Comparison of ENCODE assay signal across 8 cellular contexts in the genomic region with DNA sequence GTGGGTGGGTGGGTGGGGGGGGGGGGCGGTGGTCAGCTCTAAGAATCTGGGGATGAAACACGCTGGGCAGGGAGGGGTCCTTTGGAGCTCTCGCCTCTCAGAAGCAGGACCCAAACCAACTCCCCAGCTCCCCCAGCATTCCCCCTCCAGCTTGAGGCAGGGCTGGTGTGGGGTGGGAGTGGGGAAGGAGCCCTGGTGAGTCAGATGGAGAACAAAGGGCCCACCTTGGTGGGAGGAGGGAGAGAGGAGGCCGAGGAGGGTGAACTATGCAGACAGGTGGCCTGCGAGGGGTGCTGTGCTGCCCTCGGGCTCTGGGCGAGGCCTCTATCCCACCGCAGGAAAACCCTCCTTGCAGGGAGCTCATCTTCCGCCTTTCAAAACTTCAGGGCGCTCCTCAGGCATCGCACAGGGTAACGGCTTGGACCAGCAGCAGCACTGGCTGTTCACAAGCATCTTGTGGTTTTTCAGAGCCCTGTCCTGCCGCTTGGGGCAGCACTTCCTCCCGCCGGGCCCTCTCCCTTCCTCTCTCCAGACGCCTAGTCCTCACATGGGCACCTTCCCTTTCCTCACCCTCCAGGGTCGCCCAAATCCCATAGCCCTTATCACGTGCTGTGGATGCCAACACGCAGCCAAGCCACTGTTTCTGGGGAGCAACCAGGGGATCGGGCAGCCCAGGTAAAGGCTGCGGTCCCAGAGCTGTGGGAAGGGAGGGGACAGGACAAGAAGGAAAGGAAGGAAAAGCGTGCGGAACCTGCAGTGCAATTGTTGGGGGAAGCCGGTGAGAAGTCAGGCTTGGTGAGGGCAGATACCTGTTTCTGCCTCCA. TPM values are rescaled to one million over a fixed set of nuclear protein-coding genes. Genes with fewer than 3 reads are reported as not detected.
DNase-seq lines count a peak whose midpoint lies in the region; ATAC-seq, FAIRE-seq and TF ChIP-seq lines count a peak whose summit lies in the region.

No MANE protein-coding gene starts in this region.

- no peak for TF ChIP-seq POLR2A in endothelial cell of umbilical vein (IDR thresholded peaks at IDR 0.05; ENCODE audit: low read depth, low read length)

- H3K27me3 ChIP-seq in endothelial cell of umbilical vein (ENCODE audit: control insufficient read depth in 2 of 2, insufficient read depth in 2 of 2, low read length in 2 of 2) = peaks cover 2 to 8% of the 10 kb centered on the region in 2 experiments

- H3K4me1 ChIP-seq in endothelial cell of umbilical vein (ENCODE audit: control insufficient read depth, extremely low read depth, insufficient read depth, low read length) = peaks cover 8% of the 10 kb centered on the region

- intact Hi-C loops in endothelial cell of umbilical vein (cut with micrococcal nuclease) = loop anchor here (5.0 kb wide), 1 partner anchor 55 kb away; no protein-coding TSS in a partner anchor

- peak overlapping the region; percentile 99 for H2AFZ ChIP-seq in endothelial cell of umbilical vein (ENCODE audit: low read depth, low read length)

- no peaks in the 10 kb centered on the region for H3K79me2 ChIP-seq in endothelial cell of umbilical vein (ENCODE audit: control insufficient read depth, insufficient read depth, low read length)

- peak; percentile 80 to 84 for TF ChIP-seq CTCF in endothelial cell of umbilical vein (IDR thresholded peaks at IDR 0.05; ENCODE audit: extremely low read depth in 1 of 2, insufficient read depth in 1 of 2, low read depth in 1 of 2, low read length in 2 of 2)

- H3K4me3 Mint-ChIP-seq in activated CD8-positive, alpha-beta T cell treated with anti-CD3 and anti-CD28 coated beads, Interleukin-2, amount 10 ng/mL, durations not matched to agents 7 days and 5 days = peak overlapping the region; percentile 79

- H3K9me3 ChIP-seq in endothelial cell of umbilical vein (replicated peaks; ENCODE audit: control insufficient read depth, insufficient read depth, low read length) = no peaks in the 10 kb centered on the region

- H3K27ac ChIP-seq in endothelial cell of umbilical vein (ENCODE audit: insufficient read depth, low read depth, low read length) = no peak overlapping the region

- peak; percentile 89 for DNase-seq in AG20443 (ENCODE audit: low spot score)
- peak; percentile 64 for DNase-seq in NCI-H748 (lab: John Stamatoyannopoulos, UW; ENCODE audit: unreplicated experiment)
- peak; percentile 68 for DNase-seq in activated CD8-positive, alpha-beta T cell treated with anti-CD3 and anti-CD28 coated beads, Interleukin-2, amount 10 ng/mL, durations not matched to agents 7 days and 5 days
- peak; percentile 54 for DNase-seq in endothelial cell of umbilical vein (ENCODE audit: low read depth, low spot score)
- peak; percentile 83 for DNase-seq in midbrain (lab: John Stamatoyannopoulos, UW)
- DNase-seq in stimulated activated CD8-positive, alpha-beta memory T cell treated with anti-CD3 and anti-CD28 coated beads, Interleukin-7, amount 100 ng/mL, for 48 hours (ENCODE audit: extremely low read depth in 1 of 2, low read depth in 1 of 2) = peak; percentile 17 to 52

- H3K36me3 Mint-ChIP-seq in activated CD8-positive, alpha-beta T cell treated with anti-CD3 and anti-CD28 coated beads, Interleukin-2, amount 10 ng/mL, durations not matched to agents 7 days and 5 days (ENCODE audit: low read depth) = no peaks in the 10 kb centered on the region

- dilution Hi-C loops in endothelial cell of umbilical vein (cut with MboI; ENCODE audit: extremely low pct_ligation_motif_present, low sequenced_read_pairs) = no loop called here

- no peaks in the 10 kb centered on the region for H4K20me1 ChIP-seq in endothelial cell of umbilical vein (replicated peaks; ENCODE audit: control insufficient read depth, extremely low read depth, insufficient read depth, low read length)

- no peak overlapping the region for H3K27ac Mint-ChIP-seq in activated CD8-positive, alpha-beta T cell treated with anti-CD3 and anti-CD28 coated beads, Interleukin-2, amount 10 ng/mL, durations not matched to agents 7 days and 5 days

- CTCF ChIA-PET in activated CD8-positive, alpha-beta T cell treated with anti-CD3 and anti-CD28 coated beads, Interleukin-2, amount 10 ng/mL, durations not matched to agents 7 days and 5 days (lab: Charles Lee) = interaction anchor here (0.5 to 3.3 kb wide), 19 partner anchors 8 to 136 kb away, joined by 3 to 27 read pairs (median 4); partner anchors contain the start of genes GRPEL1 and TADA2B
- CTCF ChIA-PET in endothelial cell of umbilical vein (lab: Charles Lee) = interaction anchor here (0.8 to 2.1 kb wide), 13 partner anchors 8 to 234 kb away, joined by 3 to 8 read pairs (median 3); partner anchors contain the start of gene GRPEL1

- H3K36me3 ChIP-seq in endothelial cell of umbilical vein (ENCODE audit: control insufficient read depth in 2 of 2, extremely low read depth in 1 of 2, insufficient read depth in 2 of 2, low read length in 2 of 2) = no peaks in the 10 kb centered on the region

- FAIRE-seq in endothelial cell of umbilical vein (lab: Jason Lieb, UNC) = peak; percentile 77

- POLR2A ChIA-PET in activated CD8-positive, alpha-beta T cell treated with anti-CD3 and anti-CD28 coated beads, Interleukin-2, amount 10 ng/mL, durations not matched to agents 7 days and 5 days (lab: Charles Lee) = interaction anchor here (0.8 to 1.0 kb wide), 2 partner anchors 34 kb away, joined by 3 to 7 read pairs; partner anchors contain the start of gene GRPEL1
- POLR2A ChIA-PET in endothelial cell of umbilical vein (lab: Charles Lee) = no interaction called here

- H3K27me3 Mint-ChIP-seq in activated CD8-positive, alpha-beta T cell treated with anti-CD3 and anti-CD28 coated beads, Interleukin-2, amount 10 ng/mL, durations not matched to agents 7 days and 5 days (ENCODE audit: low read depth) = peaks cover 12% of the 10 kb centered on the region

- H3K4me1 Mint-ChIP-seq in activated CD8-positive, alpha-beta T cell treated with anti-CD3 and anti-CD28 coated beads, Interleukin-2, amount 10 ng/mL, durations not matched to agents 7 days and 5 days (ENCODE audit: low read depth) = peaks cover 18% of the 10 kb centered on the region

- H3K4me3 ChIP-seq in endothelial cell of umbilical vein (replicated peaks in 1 of 3; ENCODE audit: insufficient read depth in 1 of 3, low read depth in 1 of 3, low read length in 3 of 3) = no peak overlapping the region

- peak overlapping the region; percentile 69 for H3K4me2 ChIP-seq in endothelial cell of umbilical vein (ENCODE audit: insufficient read depth, low read length)

- ATAC-seq in GM18909 (IDR thresholded peaks at IDR 0.05; ENCODE audit: poor library complexity, unreplicated experiment) (peak; percentile 75), HG03354 (IDR thresholded peaks at IDR 0.05; ENCODE audit: poor library complexity, severe bottlenecking, unreplicated experiment) (peak; percentile 71)
- ATAC-seq in activated CD8-positive, alpha-beta T cell treated with anti-CD3 and anti-CD28 coated beads, Interleukin-2, amount 10 ng/mL, durations not matched to agents 7 days and 5 days = peak; percentile 61

- no peak overlapping the region for H3K9ac ChIP-seq in endothelial cell of umbilical vein (replicated peaks; ENCODE audit: extremely low read depth, insufficient read depth, low read length)

- H3K9me1 ChIP-seq in endothelial cell of umbilical vein (replicated peaks; ENCODE audit: control insufficient read depth, extremely low read depth, insufficient read depth, low read length) = no peaks in the 10 kb centered on the region

- H3K9me3 Mint-ChIP-seq in activated CD8-positive, alpha-beta T cell treated with anti-CD3 and anti-CD28 coated beads, Interleukin-2, amount 10 ng/mL, durations not matched to agents 7 days and 5 days (ENCODE audit: insufficient read depth) = no peaks in the 10 kb centered on the region

- no TSS peak for BruUV-seq in endothelial cell of umbilical vein (replicated peaks; lab: Mats Ljungman, UMichigan)

TF ChIP-seq in endothelial cell of umbilical vein, 7 proteins besides CTCF, POLR2A, EP300 and RAD21:
- no peak for TF ChIP-seq GATA2 (IDR thresholded peaks at IDR 0.05; ENCODE audit: insufficient read depth, insufficient read length, low read depth, low read length)
- TF ChIP-seq FOS (IDR thresholded peaks at IDR 0.05; ENCODE audit: borderline replicate concordance, insufficient read depth, low read length) = no peak
- TF ChIP-seq, protein P1, sequence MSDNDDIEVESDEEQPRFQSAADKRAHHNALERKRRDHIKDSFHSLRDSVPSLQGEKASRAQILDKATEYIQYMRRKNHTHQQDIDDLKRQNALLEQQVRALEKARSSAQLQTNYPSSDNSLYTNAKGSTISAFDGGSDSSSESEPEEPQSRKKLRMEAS (IDR thresholded peaks at IDR 0.05; ENCODE audit: insufficient read depth, insufficient read length) = no peak
- TF ChIP-seq EZH2 (IDR thresholded peaks at IDR 0.05; ENCODE audit: borderline replicate concordance, low read depth, low read length, severe bottlenecking) = no peak
- no peak for TF ChIP-seq JUN (IDR thresholded peaks at IDR 0.05; ENCODE audit: borderline replicate concordance, insufficient read depth, insufficient read length, low read depth)
- TF ChIP-seq POLR2AphosphoS5 (IDR thresholded peaks at IDR 0.05; ENCODE audit: insufficient read depth, low read depth, low read length) = no peak
- TF ChIP-seq MYC (IDR thresholded peaks at IDR 0.05; ENCODE audit: low read depth, low read length) = no peak

RNA-seq across cellular contexts. Expression of gene GRPEL1, which starts 34.0 kb away (rescaled TPM):
- total RNA-seq in activated CD8-positive, alpha-beta T cell treated with anti-CD3 and anti-CD28 coated beads, Interleukin-2, amount 10 ng/mL, durations not matched to agents 7 days and 5 days = 10 to 100 TPM; 43.1 to 49.4 TPM
- 42.6 and 47.3 TPM in 2 replicates for total RNA-seq in endothelial cell of umbilical vein
- polyA plus RNA-seq in endothelial cell of umbilical vein = 14.3 and 17.3 TPM in 2 replicates
- 33.0 and 38.6 TPM in 2 replicates for polyA plus RNA-seq in endothelial cell of umbilical vein (2011; cell fraction: cytosol; rRNA removed)
- polyA plus RNA-seq in endothelial cell of umbilical vein (2011; cell fraction: nucleus; rRNA removed) = 19.3 and 26.0 TPM in 2 replicates
- polyA plus RNA-seq in endothelial cell of umbilical vein (2012) = 41.7 and 57.8 TPM in 2 replicates
- 18.9 and 24.6 TPM in 2 replicates for polyA minus RNA-seq in endothelial cell of umbilical vein
- 20.1 TPM for polyA minus RNA-seq in endothelial cell of umbilical vein (2011; cell fraction: cytosol; rRNA and poly(A)+ RNA removed)
- 11.0 and 14.2 TPM in 2 replicates for polyA minus RNA-seq in endothelial cell of umbilical vein (2011; cell fraction: nucleus; rRNA and poly(A)+ RNA removed)

RNA-seq across cellular contexts. Expression of gene TADA2B, which starts 58.7 kb away (rescaled TPM):
- 10 to 100 TPM; 16.6 to 16.8 TPM for total RNA-seq in activated CD8-positive, alpha-beta T cell treated with anti-CD3 and anti-CD28 coated beads, Interleukin-2, amount 10 ng/mL, durations not matched to agents 7 days and 5 days
- 11.5 and 12.3 TPM in 2 replicates for total RNA-seq in endothelial cell of umbilical vein
- polyA plus RNA-seq in endothelial cell of umbilical vein = 5.0 and 5.5 TPM in 2 replicates
- polyA plus RNA-seq in endothelial cell of umbilical vein (2011; cell fraction: cytosol; rRNA removed) = 4.9 and 5.4 TPM in 2 replicates
- 4.7 and 5.0 TPM in 2 replicates for polyA plus RNA-seq in endothelial cell of umbilical vein (2011; cell fraction: nucleus; rRNA removed)
- 8.8 and 9.2 TPM in 2 replicates for polyA plus RNA-seq in endothelial cell of umbilical vein (2012)
- polyA minus RNA-seq in endothelial cell of umbilical vein = 7.7 and 9.0 TPM in 2 replicates
- 5.0 TPM for polyA minus RNA-seq in endothelial cell of umbilical vein (2011; cell fraction: cytosol; rRNA and poly(A)+ RNA removed)
- 4.2 and 4.7 TPM in 2 replicates for polyA minus RNA-seq in endothelial cell of umbilical vein (2011; cell fraction: nucleus; rRNA and poly(A)+ RNA removed)

Comparison
In these comparisons a context has a peak if more than half of its experiments do, and no peak if none do; other contexts are left out.
1. DNase-seq: peak in every context shown above with its lines; median percentile 89 in AG20443; 83 in midbrain; 68 in activated CD8-positive, alpha-beta T cell treated with anti-CD3 and anti-CD28 coated beads, Interleukin-2, amount 10 ng/mL, durations not matched to agents 7 days and 5 days; 64 in NCI-H748; 54 in endothelial cell of umbilical vein; 34 in stimulated activated CD8-positive, alpha-beta memory T cell treated with anti-CD3 and anti-CD28 coated beads, Interleukin-7, amount 100 ng/mL, for 48 hours.